In genomic region chr7:84214757-84215156, GRCh38 we compare ENCODE assay signal across 1 cellular context. TPM values are rescaled to one million over a fixed set of nuclear protein-coding genes. Genes with fewer than 3 reads are reported as not detected.
"Had no signal": no experiment of that assay in that cellular context is flagged by ENCODE, and none has a peak within 500 bp of the region (broad histone marks: within the 10 kb centered on the region; RNA-seq: fewer than 3 reads in every experiment).

No MANE protein-coding gene starts in this region.

RNA-seq across cellular contexts. Expression of gene SEMA3A, which starts 20.2 kb away (rescaled TPM):
- total RNA-seq: OCI-LY7 had no signal
